Comparison of ENCODE assay signal across 8 cellular contexts in the genomic region with DNA sequence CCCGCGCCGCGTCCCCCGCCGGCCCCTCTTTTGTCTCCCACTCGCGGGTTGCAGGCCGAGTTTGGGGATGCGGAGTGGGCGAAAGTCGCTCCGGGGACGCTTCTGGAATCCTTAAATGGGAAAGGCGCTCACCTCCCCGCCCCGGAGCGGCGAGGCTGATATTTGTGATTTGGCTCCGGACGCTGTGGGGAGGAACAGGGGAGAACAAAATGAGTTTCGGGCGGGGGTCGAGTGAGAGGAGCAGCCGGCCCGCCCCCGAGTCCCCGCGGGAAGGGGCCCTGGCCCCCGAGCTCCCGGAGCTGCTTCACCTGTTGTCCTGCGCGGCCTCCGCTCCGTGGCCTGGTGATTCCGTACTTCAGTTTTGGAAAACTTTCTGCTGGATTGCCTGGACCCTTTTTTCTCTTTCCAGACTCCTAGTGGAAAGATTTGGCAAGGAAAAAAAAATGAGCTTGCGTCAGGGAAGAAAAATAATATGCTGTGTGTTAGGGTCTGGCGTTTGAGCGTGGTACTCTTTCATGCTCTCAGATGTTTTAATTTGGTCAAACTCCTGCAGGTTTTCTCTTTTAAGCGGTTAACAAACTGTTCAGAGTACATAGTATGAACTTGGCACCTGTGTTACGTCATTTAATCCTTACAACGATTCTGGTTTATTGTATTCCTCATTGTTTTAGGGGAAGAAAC. TPM values are rescaled to one million over a fixed set of nuclear protein-coding genes. Genes with fewer than 3 reads are reported as not detected.
A peak's percentile ranks its signal among the peaks of the same experiment; 100 is the strongest.
DNase-seq lines count a peak whose midpoint lies in the region; ATAC-seq and TF ChIP-seq lines count a peak whose summit lies in the region.

No MANE protein-coding gene starts in this region.

- H3K27ac ChIP-seq in transverse colon: peak overlapping the region; percentile 95 to 99 (median 98)

- peaks cover 40% of the 10 kb centered on the region for H3K27me3 Mint-ChIP-seq in activated CD4-positive, alpha-beta T cell treated with anti-CD3 and anti-CD28 coated beads, Interleukin-2, amount 10 ng/mL, durations not matched to agents 24 days and 14 days
- peaks cover 49 to 82% (median 58%) of the 10 kb centered on the region in 3 donors for H3K27me3 Mint-ChIP-seq in naive B cell

- no peak for TF ChIP-seq EP300 in transverse colon (IDR thresholded peaks at IDR 0.05; ENCODE audit: low read depth)

- H3K4me1 Mint-ChIP-seq in activated CD4-positive, alpha-beta T cell treated with anti-CD3 and anti-CD28 coated beads, Interleukin-2, amount 10 ng/mL, durations not matched to agents 24 days and 14 days: peaks cover 39% of the 10 kb centered on the region
- peaks cover 17 to 36% (median 28%) of the 10 kb centered on the region in 3 donors for H3K4me1 Mint-ChIP-seq in naive B cell

- TF ChIP-seq POLR2A in transverse colon (IDR thresholded peaks at IDR 0.05): peak; percentile 38

- no peaks in the 10 kb centered on the region for H3K27me3 ChIP-seq in transverse colon

- H3K9me3 Mint-ChIP-seq in activated CD4-positive, alpha-beta T cell treated with anti-CD3 and anti-CD28 coated beads, Interleukin-2, amount 10 ng/mL, durations not matched to agents 24 days and 14 days: no peaks in the 10 kb centered on the region
- H3K9me3 Mint-ChIP-seq in naive B cell: no peaks in the 10 kb centered on the region

- WGBS in transverse colon (ENCODE audit: low coverage in 1 of 2), 2 donors: 3 to 5% methylated on average over 9 to 37 of the region's 42 CpGs

- peaks cover 1% of the 10 kb centered on the region for H3K36me3 Mint-ChIP-seq in activated CD4-positive, alpha-beta T cell treated with anti-CD3 and anti-CD28 coated beads, Interleukin-2, amount 10 ng/mL, durations not matched to agents 24 days and 14 days (ENCODE audit: low read depth)
- H3K36me3 Mint-ChIP-seq in naive B cell: no peaks in the 10 kb centered on the region

- peak; percentile 12 for DNase-seq in DMS79 treated with DMSO at 0.1 percent for 48 hours (lab: John Stamatoyannopoulos, UW)
- no peak for DNase-seq in DMS79 (lab: John Stamatoyannopoulos, UW)
- peak; percentile 51 for DNase-seq in Jurkat, Clone E6-1 (ENCODE audit: low read depth, low spot score)
- DNase-seq in activated CD4-positive, alpha-beta T cell treated with anti-CD3 and anti-CD28 coated beads, Interleukin-2, amount 10 ng/mL, durations not matched to agents 24 days and 14 days: peak; percentile 72
- peak; percentile 40 for DNase-seq in epidermal melanocyte (ENCODE audit: insufficient read length, low spot score)
- no peak for DNase-seq in naive B cell
- DNase-seq in transverse colon: peak; percentile 46
- DNase-seq in DMS153 treated with DMSO at 0.1 percent for 48 hours (lab: John Stamatoyannopoulos, UW; ENCODE audit: unreplicated experiment): no peak

- H3K4me3 ChIP-seq in Jurkat, Clone E6-1 (ENCODE audit: low read length): peak overlapping the region; percentile 72
- peak overlapping the region; percentile 76 to 90 (median 84) for H3K4me3 ChIP-seq in transverse colon

- intact Hi-C loops in activated CD4-positive, alpha-beta T cell treated with anti-CD3 and anti-CD28 coated beads, Interleukin-2, amount 10 ng/mL, durations not matched to agents 24 days and 14 days (cut with micrococcal nuclease): loop anchor here (1.0 to 10.0 kb wide), 5 partner anchors 46 to 352 kb away; a partner anchor contains a TSS
- intact Hi-C loops in transverse colon (cut with DNase I; ENCODE audit: low total_unique reads): loop anchor here (5.0 kb wide), 1 partner anchor 45 kb away; no protein-coding TSS in a partner anchor

- peak overlapping the region; percentile 88 for H3K4me3 Mint-ChIP-seq in activated CD4-positive, alpha-beta T cell treated with anti-CD3 and anti-CD28 coated beads, Interleukin-2, amount 10 ng/mL, durations not matched to agents 24 days and 14 days
- H3K4me3 Mint-ChIP-seq in naive B cell: peak overlapping the region; percentile 78 to 94 (median 90)

- ATAC-seq in naive B cell (ENCODE audit: low read depth in 2 of 2): no peak

- H3K4me1 ChIP-seq in transverse colon: peaks cover 0 to 74% (median 32%) of the 10 kb centered on the region in 4 donors

- H3K27ac Mint-ChIP-seq in activated CD4-positive, alpha-beta T cell treated with anti-CD3 and anti-CD28 coated beads, Interleukin-2, amount 10 ng/mL, durations not matched to agents 24 days and 14 days: peak overlapping the region; percentile 47
- peak overlapping the region in 4 of 6 donors; percentile 15 to 87 (median 71) for H3K27ac Mint-ChIP-seq in naive B cell

- peak in 4 of 5 experiments; percentile 25 to 63 (median 48) for TF ChIP-seq CTCF in transverse colon (IDR thresholded peaks at IDR 0.05)

- in situ Hi-C loops in transverse colon (cut with MboI; ENCODE audit: low pct_ligation_motif_present in 1 of 4, low pct_unique_long_range_greater_than_20kb in 1 of 4, low sequenced_read_pairs in 3 of 4): no loop called here

- no peaks in the 10 kb centered on the region for H3K36me3 ChIP-seq in transverse colon

- no peaks in the 10 kb centered on the region for H3K9me3 ChIP-seq in transverse colon

RNA-seq across cellular contexts. Expression of a gene that starts 0.8 kb away (rescaled TPM):
- polyA plus RNA-seq in Jurkat, Clone E6-1 (2012; ENCODE audit: insufficient read depth, insufficient read length): 6.0 TPM
- total RNA-seq in activated CD4-positive, alpha-beta T cell treated with anti-CD3 and anti-CD28 coated beads, Interleukin-2, amount 10 ng/mL, durations not matched to agents 24 days and 14 days: 10.5 and 10.9 TPM in 2 replicates
- polyA plus RNA-seq in naive B cell (ENCODE audit: low read depth in 6 of 6): 1 to 10 TPM in 4 of 6 donors, under 1 TPM in 1, not detected in 1; 0.73 to 3.4 (median 1.2) TPM
- total RNA-seq in transverse colon: 10 to 100 TPM; 29.3 to 45.2 (median 38.0) TPM

Comparison
In these comparisons a context has a peak if more than half of its experiments do, and no peak if none do; other contexts are left out.
1. DNase-seq: peak in DMS79 treated with DMSO at 0.1 percent for 48 hours (single experiment), Jurkat, Clone E6-1 (single experiment), activated CD4-positive, alpha-beta T cell treated with anti-CD3 and anti-CD28 coated beads, Interleukin-2, amount 10 ng/mL, durations not matched to agents 24 days and 14 days (single experiment), epidermal melanocyte (single experiment) and transverse colon (single experiment); none in DMS79 (single experiment), naive B cell (single experiment) and DMS153 treated with DMSO at 0.1 percent for 48 hours (single experiment).